15 cellular contexts compared by ENCODE assay signal in the genomic region with DNA sequence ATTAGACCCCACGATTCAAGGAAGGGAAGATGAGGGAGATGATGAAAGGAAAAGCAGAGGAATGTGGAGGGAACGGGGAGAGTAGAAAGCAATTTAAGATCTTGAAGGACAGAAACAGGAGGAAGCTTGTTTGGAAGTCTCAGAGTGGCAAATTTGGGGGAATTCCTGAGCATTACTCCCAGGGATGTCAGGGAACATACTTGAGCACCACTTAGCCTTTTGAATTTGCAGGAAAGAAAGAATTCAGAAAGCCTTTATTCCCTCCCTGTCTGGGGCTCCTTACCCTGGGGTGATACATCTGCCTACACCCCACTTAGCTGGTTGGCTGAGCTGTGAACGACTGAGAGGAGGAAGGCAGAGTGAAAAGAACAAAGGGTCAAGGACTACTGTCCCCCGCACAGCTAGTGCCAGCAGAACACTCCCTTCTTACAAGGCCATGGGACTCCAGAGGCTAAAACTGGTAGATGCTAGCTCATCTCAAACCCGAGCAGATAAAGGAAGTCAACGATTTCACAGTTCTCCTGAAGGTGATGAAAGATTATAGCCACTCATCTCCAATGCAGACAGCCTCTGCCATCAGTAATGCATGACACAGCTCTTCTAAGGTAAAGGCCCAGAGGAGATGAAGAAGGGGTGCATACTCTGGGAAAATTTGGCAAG.
DNase-seq lines count a peak whose midpoint lies in the region; ATAC-seq and TF ChIP-seq lines count a peak whose summit lies in the region.
"Had no signal": no experiment of that assay in that cellular context is flagged by ENCODE, and none has a peak within 500 bp of the region (broad histone marks: within the 10 kb centered on the region; RNA-seq: fewer than 3 reads in every experiment).

No MANE protein-coding gene starts in this region.

- TF ChIP-seq CTCF in epithelial cell of esophagus (IDR thresholded peaks at IDR 0.05; ENCODE audit: insufficient read depth, low read depth, low read length, missing control alignments): no peak

- intact Hi-C loops in sciatic nerve (cut with DNase I): no loop called here

- DNase-seq in EH (ENCODE audit: low read depth) (peak; percentile 39), NOMO-1 treated with DMSO at 0.1 percent for 48 hours (lab: John Stamatoyannopoulos, UW; ENCODE audit: unreplicated experiment) (peak; percentile 69), epithelial cell of esophagus (ENCODE audit: low read depth) (peak; percentile 33), sciatic nerve (ENCODE audit: low spot score) (no peak), cortex of kidney (lab: John Stamatoyannopoulos, UW) (no peak)
- no peak for DNase-seq in activated effector memory CD4-positive, alpha-beta T cell treated with anti-CD3 and anti-CD28 coated beads, Interleukin-2, amount 50 U/mL, for 16 hours
- DNase-seq in effector CD4-positive, alpha-beta T cell: no peak
- DNase-seq: CD4-positive, alpha-beta T cell; effector CD8-positive, alpha-beta T cell; MM.1S; NCI-H510A treated with DMSO at 0.1 percent for 48 hours; SHP77; WERI-Rb-1 had no signal

- peak; percentile 40 for ATAC-seq in sciatic nerve
- ATAC-seq in HG03521 (IDR thresholded peaks at IDR 0.05; ENCODE audit: unreplicated experiment): no peak
- ATAC-seq: stimulated activated effector memory CD8-positive, alpha-beta T cell treated with anti-CD3 and anti-CD28 coated beads, Interleukin-12 subunit alpha, Interleukin-12 subunit beta, amount 100 ng/mL, for 72 hours had no signal

- no peak overlapping the region for H3K4me3 ChIP-seq in epithelial cell of esophagus (ENCODE audit: low read length)

Comparison
In these comparisons a context has a peak if more than half of its experiments do, and no peak if none do; other contexts are left out.
1. DNase-seq: peak in EH (single experiment), NOMO-1 treated with DMSO at 0.1 percent for 48 hours (single experiment) and epithelial cell of esophagus (single experiment); none in sciatic nerve (single experiment), cortex of kidney (single experiment), activated effector memory CD4-positive, alpha-beta T cell treated with anti-CD3 and anti-CD28 coated beads, Interleukin-2, amount 50 U/mL, for 16 hours (single experiment) and effector CD4-positive, alpha-beta T cell (single experiment).